ENCODE assay signal across 18 cellular contexts in genomic region chr1:33393991-33394390, GRCh38.
"Had no signal": no experiment of that assay in that cellular context is flagged by ENCODE, and none has a peak within 500 bp of the region (broad histone marks: within the 10 kb centered on the region; RNA-seq: fewer than 3 reads in every experiment).

No MANE protein-coding gene starts in this region.

- H3K4me3 ChIP-seq: MG63, SJCRH30 had no signal

- ATAC-seq: Panc1, PC-3 had no signal

- H3K9me3 ChIP-seq: MG63, SJCRH30 had no signal

- DNase-seq: KBM-7, MG63, NCI-H1092 treated with DMSO at 0.1 percent for 48 hours, NCI-H1436, NCI-H187 treated with DMSO at 0.1 percent for 48 hours, NCI-H2029 treated with DMSO at 0.1 percent for 48 hours, NCI-H226, NCI-H446, NCI-H510A, NCI-H524 treated with DMSO at 0.1 percent for 48 hours, NCI-H69, NCI-H774, PC-3, SHP77 treated with DMSO at 0.1 percent for 48 hours, SJCRH30 had no signal

- H3K27ac ChIP-seq: HL-60, RWPE1, SJCRH30 had no signal

- H3K36me3 ChIP-seq: MG63, SJCRH30 had no signal

- H3K27me3 ChIP-seq: MG63, SJCRH30 had no signal
